Comparison of ENCODE assay signal across 1 cellular context in genomic region chr17:75729351-75729750, GRCh38.
A peak's percentile ranks its signal among the peaks of the same experiment; 100 is the strongest.
TF ChIP-seq lines count a peak whose summit lies in the region.

No MANE protein-coding gene starts in this region.

TF ChIP-seq in HEK293, 187 proteins besides CTCF, POLR2A, EP300 and RAD21 (continued from another document):
- TF ChIP-seq, protein P1, sequence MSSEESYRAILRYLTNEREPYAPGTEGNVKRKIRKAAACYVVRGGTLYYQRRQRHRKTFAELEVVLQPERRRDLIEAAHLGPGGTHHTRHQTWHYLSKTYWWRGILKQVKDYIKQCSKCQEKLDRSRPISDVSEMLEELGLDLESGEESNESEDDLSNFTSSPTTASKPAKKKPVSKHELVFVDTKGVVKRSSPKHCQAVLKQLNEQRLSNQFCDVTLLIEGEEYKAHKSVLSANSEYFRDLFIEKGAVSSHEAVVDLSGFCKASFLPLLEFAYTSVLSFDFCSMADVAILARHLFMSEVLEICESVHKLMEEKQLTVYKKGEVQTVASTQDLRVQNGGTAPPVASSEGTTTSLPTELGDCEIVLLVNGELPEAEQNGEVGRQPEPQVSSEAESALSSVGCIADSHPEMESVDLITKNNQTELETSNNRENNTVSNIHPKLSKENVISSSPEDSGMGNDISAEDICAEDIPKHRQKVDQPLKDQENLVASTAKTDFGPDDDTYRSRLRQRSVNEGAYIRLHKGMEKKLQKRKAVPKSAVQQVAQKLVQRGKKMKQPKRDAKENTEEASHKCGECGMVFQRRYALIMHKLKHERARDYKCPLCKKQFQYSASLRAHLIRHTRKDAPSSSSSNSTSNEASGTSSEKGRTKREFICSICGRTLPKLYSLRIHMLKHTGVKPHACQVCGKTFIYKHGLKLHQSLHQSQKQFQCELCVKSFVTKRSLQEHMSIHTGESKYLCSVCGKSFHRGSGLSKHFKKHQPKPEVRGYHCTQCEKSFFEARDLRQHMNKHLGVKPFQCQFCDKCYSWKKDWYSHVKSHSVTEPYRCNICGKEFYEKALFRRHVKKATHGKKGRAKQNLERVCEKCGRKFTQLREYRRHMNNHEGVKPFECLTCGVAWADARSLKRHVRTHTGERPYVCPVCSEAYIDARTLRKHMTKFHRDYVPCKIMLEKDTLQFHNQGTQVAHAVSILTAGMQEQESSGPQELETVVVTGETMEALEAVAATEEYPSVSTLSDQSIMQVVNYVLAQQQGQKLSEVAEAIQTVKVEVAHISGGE (tag by site-specific recombination; conservative IDR thresholded peaks at IDR 0.05; ENCODE audit: low read depth): no peak
- no peak for TF ChIP-seq ZNF658 (tag by site-specific recombination; IDR thresholded peaks at IDR 0.05)
- TF ChIP-seq, protein P2, sequence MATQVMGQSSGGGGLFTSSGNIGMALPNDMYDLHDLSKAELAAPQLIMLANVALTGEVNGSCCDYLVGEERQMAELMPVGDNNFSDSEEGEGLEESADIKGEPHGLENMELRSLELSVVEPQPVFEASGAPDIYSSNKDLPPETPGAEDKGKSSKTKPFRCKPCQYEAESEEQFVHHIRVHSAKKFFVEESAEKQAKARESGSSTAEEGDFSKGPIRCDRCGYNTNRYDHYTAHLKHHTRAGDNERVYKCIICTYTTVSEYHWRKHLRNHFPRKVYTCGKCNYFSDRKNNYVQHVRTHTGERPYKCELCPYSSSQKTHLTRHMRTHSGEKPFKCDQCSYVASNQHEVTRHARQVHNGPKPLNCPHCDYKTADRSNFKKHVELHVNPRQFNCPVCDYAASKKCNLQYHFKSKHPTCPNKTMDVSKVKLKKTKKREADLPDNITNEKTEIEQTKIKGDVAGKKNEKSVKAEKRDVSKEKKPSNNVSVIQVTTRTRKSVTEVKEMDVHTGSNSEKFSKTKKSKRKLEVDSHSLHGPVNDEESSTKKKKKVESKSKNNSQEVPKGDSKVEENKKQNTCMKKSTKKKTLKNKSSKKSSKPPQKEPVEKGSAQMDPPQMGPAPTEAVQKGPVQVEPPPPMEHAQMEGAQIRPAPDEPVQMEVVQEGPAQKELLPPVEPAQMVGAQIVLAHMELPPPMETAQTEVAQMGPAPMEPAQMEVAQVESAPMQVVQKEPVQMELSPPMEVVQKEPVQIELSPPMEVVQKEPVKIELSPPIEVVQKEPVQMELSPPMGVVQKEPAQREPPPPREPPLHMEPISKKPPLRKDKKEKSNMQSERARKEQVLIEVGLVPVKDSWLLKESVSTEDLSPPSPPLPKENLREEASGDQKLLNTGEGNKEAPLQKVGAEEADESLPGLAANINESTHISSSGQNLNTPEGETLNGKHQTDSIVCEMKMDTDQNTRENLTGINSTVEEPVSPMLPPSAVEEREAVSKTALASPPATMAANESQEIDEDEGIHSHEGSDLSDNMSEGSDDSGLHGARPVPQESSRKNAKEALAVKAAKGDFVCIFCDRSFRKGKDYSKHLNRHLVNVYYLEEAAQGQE (tag by site-specific recombination; IDR thresholded peaks at IDR 0.05): no peak
- TF ChIP-seq ZFHX2 (tag by site-specific recombination; conservative IDR thresholded peaks at IDR 0.05): no peak
- no peak for TF ChIP-seq SCRT2 (tag by site-specific recombination; IDR thresholded peaks at IDR 0.05)
- 0 out of 2 replicates have a peak, but pooled peaks have one; percentile 4 for TF ChIP-seq ZBTB17 (tag by site-specific recombination; IDR thresholded peaks at IDR 0.05)
- no peak for TF ChIP-seq ZXDB (tag by site-specific recombination; IDR thresholded peaks at IDR 0.05)
- TF ChIP-seq ZBTB8A (tag by site-specific recombination; IDR thresholded peaks at IDR 0.05): no peak
- TF ChIP-seq, protein P3, sequence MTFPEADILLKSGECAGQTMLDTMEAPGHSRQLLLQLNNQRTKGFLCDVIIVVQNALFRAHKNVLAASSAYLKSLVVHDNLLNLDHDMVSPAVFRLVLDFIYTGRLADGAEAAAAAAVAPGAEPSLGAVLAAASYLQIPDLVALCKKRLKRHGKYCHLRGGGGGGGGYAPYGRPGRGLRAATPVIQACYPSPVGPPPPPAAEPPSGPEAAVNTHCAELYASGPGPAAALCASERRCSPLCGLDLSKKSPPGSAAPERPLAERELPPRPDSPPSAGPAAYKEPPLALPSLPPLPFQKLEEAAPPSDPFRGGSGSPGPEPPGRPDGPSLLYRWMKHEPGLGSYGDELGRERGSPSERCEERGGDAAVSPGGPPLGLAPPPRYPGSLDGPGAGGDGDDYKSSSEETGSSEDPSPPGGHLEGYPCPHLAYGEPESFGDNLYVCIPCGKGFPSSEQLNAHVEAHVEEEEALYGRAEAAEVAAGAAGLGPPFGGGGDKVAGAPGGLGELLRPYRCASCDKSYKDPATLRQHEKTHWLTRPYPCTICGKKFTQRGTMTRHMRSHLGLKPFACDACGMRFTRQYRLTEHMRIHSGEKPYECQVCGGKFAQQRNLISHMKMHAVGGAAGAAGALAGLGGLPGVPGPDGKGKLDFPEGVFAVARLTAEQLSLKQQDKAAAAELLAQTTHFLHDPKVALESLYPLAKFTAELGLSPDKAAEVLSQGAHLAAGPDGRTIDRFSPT (tag by site-specific recombination; IDR thresholded peaks at IDR 0.05): peak; percentile 36; the same call in 1 of the 2 replicates
- no peak for TF ChIP-seq ZNF621 (tag by site-specific recombination; IDR thresholded peaks at IDR 0.05)
